Comparison of ENCODE assay signal across 12 cellular contexts in genomic region chr19:56091751-56092546, GRCh38. TPM values are rescaled to one million over a fixed set of nuclear protein-coding genes. Genes with fewer than 3 reads are reported as not detected.
DNase-seq lines count a peak whose midpoint lies in the region; ATAC-seq and TF ChIP-seq lines count a peak whose summit lies in the region.
"Had no signal": no experiment of that assay in that cellular context is flagged by ENCODE, and none has a peak within 500 bp of the region (broad histone marks: within the 10 kb centered on the region; RNA-seq: fewer than 3 reads in every experiment).

No MANE protein-coding gene starts in this region.

- intact Hi-C loops in Calu3 (cut with micrococcal nuclease; ENCODE audit: unreplicated experiment) (loop anchor here (1.0 to 5.0 kb wide), 2 partner anchors 27 to 50 kb away; partner anchors contain the start of gene ZNF444), right cardiac atrium (cut with DNase I) (no loop called here)

- TSS peak; percentile 84 for BruUV-seq in Calu3 (replicated peaks; lab: Mats Ljungman, UMichigan)

- no peak for ATAC-seq in right cardiac atrium
- no peak for ATAC-seq in activated naive CD4-positive, alpha-beta T cell treated with anti-CD3 and anti-CD28 coated beads, Interleukin-2, amount 50 U/mL, for 72 hours
- ATAC-seq in HG03025 (IDR thresholded peaks at IDR 0.05; ENCODE audit: low FRiP score, unreplicated experiment): no peak

- H3K27me3 Mint-ChIP-seq in Calu3 (ENCODE audit: unreplicated experiment) (no peaks in the 10 kb centered on the region), nephron progenitor cell (ENCODE audit: low read depth, poor library complexity) (no peaks in the 10 kb centered on the region)
- H3K27me3 Mint-ChIP-seq: activated naive CD4-positive, alpha-beta T cell treated with anti-CD3 and anti-CD28 coated beads, Interleukin-2, amount 10 ng/mL, durations not matched to agents 7 days and 5 days; dendritic cell treated with granulocyte-macrophage colony-stimulating factor and Interleukin-4, amounts not matched to agents 40 ng/mL and 50 ng/mL, for 4 days had no signal

- H3K27ac Mint-ChIP-seq in Calu3 (ENCODE audit: unreplicated experiment): peak overlapping the region; percentile 91
- no peak overlapping the region for H3K27ac Mint-ChIP-seq in activated naive CD4-positive, alpha-beta T cell treated with anti-CD3 and anti-CD28 coated beads, Interleukin-2, amount 50 U/mL, for 72 hours
- H3K27ac Mint-ChIP-seq in nephron progenitor cell: no peak overlapping the region
- H3K27ac Mint-ChIP-seq: activated naive CD4-positive, alpha-beta T cell treated with anti-CD3 and anti-CD28 coated beads, Interleukin-2, amount 10 ng/mL, durations not matched to agents 7 days and 5 days; dendritic cell treated with granulocyte-macrophage colony-stimulating factor and Interleukin-4, amounts not matched to agents 40 ng/mL and 50 ng/mL, for 4 days had no signal

- no peaks in the 10 kb centered on the region for H3K27me3 ChIP-seq in right cardiac atrium (ENCODE audit: control insufficient read depth, insufficient read depth)

- H3K27ac ChIP-seq in right cardiac atrium (ENCODE audit: low read length): no peak overlapping the region

- peaks cover 85% of the 10 kb centered on the region for H3K36me3 Mint-ChIP-seq in Calu3 (ENCODE audit: insufficient read depth, unreplicated experiment)
- H3K36me3 Mint-ChIP-seq in activated naive CD4-positive, alpha-beta T cell treated with anti-CD3 and anti-CD28 coated beads, Interleukin-2, amount 50 U/mL, for 72 hours: peaks cover 0 to 34% of the 10 kb centered on the region in 2 donors
- H3K36me3 Mint-ChIP-seq in nephron progenitor cell (ENCODE audit: low read depth): peaks cover 66% of the 10 kb centered on the region

- no peak overlapping the region for H3K4me3 ChIP-seq in right cardiac atrium (ENCODE audit: low read length)

- CTCF ChIA-PET in Calu3 (lab: Charles Lee): interaction anchor here (0.7 to 2.6 kb wide), 5 partner anchors 12 to 241 kb away, joined by 3 to 23 read pairs (median 4); no protein-coding TSS in a partner anchor

- H3K4me1 ChIP-seq in right cardiac atrium (ENCODE audit: control insufficient read depth, insufficient read depth, low read length): peaks cover 7% of the 10 kb centered on the region

- H3K9me3 ChIP-seq in right cardiac atrium (ENCODE audit: control insufficient read depth, low read length): no peaks in the 10 kb centered on the region

- DNase-seq in Calu3: peak; percentile 70
- DNase-seq in NCI-H1092 (lab: John Stamatoyannopoulos, UW): peak; percentile 27
- peak; percentile 12 for DNase-seq in T-helper 9 cell
- DNase-seq in right cardiac atrium: peak in 2 of 3 donors; percentile 7 to 39
- no peak for DNase-seq in activated naive CD4-positive, alpha-beta T cell treated with anti-CD3 and anti-CD28 coated beads, Interleukin-2, amount 50 U/mL, for 72 hours (ENCODE audit: low spot score in 2 of 2)
- DNase-seq in NK-92 (lab: John Stamatoyannopoulos, UW; ENCODE audit: unreplicated experiment): no peak
- no peak for DNase-seq in nephron progenitor cell
- DNase-seq: activated CD4-positive, alpha-beta T cell treated with anti-CD3 and anti-CD28 coated beads for 1 hour; activated naive CD4-positive, alpha-beta T cell treated with anti-CD3 and anti-CD28 coated beads, Interleukin-2, amount 10 ng/mL, durations not matched to agents 7 days and 5 days; SHP77 treated with DMSO at 0.1 percent for 48 hours had no signal

- H3K9me3 Mint-ChIP-seq in Calu3 (ENCODE audit: low read depth, unreplicated experiment) (peaks cover 6% of the 10 kb centered on the region), nephron progenitor cell (peaks cover 38% of the 10 kb centered on the region)
- peaks cover 0 to 7% of the 10 kb centered on the region in 2 donors for H3K9me3 Mint-ChIP-seq in activated naive CD4-positive, alpha-beta T cell treated with anti-CD3 and anti-CD28 coated beads, Interleukin-2, amount 50 U/mL, for 72 hours

- peaks cover 28% of the 10 kb centered on the region for H3K4me1 Mint-ChIP-seq in Calu3 (ENCODE audit: low read depth, unreplicated experiment)
- peaks cover 9% of the 10 kb centered on the region for H3K4me1 Mint-ChIP-seq in nephron progenitor cell
- H3K4me1 Mint-ChIP-seq: activated naive CD4-positive, alpha-beta T cell treated with anti-CD3 and anti-CD28 coated beads, Interleukin-2, amount 10 ng/mL, durations not matched to agents 7 days and 5 days had no signal

- TF ChIP-seq CTCF in Calu3 (IDR thresholded peaks at IDR 0.05; ENCODE audit: unreplicated experiment) (no peak), nephron progenitor cell (IDR thresholded peaks at IDR 0.05) (no peak)

- H3K4me3 Mint-ChIP-seq in Calu3 (ENCODE audit: low read depth, unreplicated experiment) (peak overlapping the region; percentile 66), nephron progenitor cell (no peak overlapping the region)
- H3K4me3 Mint-ChIP-seq: activated naive CD4-positive, alpha-beta T cell treated with anti-CD3 and anti-CD28 coated beads, Interleukin-2, amount 10 ng/mL, durations not matched to agents 7 days and 5 days; dendritic cell treated with granulocyte-macrophage colony-stimulating factor and Interleukin-4, amounts not matched to agents 40 ng/mL and 50 ng/mL, for 4 days had no signal

- 82% methylated on average over 38 of the region's 38 CpGs for WGBS in right cardiac atrium

RNA-seq across cellular contexts. Expression of gene ZNF787, which starts 29.1 kb away (rescaled TPM):
- total RNA-seq in Calu3 (2022) (68.5 and 77.3 TPM in 2 replicates), right cardiac atrium (10 to 100 TPM; 22.0 to 29.2 (median 26.2) TPM)
- polyA plus RNA-seq in right cardiac atrium: 25.4 TPM
- 10 to 100 TPM; 32.2 to 32.5 TPM for total RNA-seq in activated naive CD4-positive, alpha-beta T cell treated with anti-CD3 and anti-CD28 coated beads, Interleukin-2, amount 50 U/mL, for 72 hours

RNA-seq across cellular contexts. Expression of gene ZNF444, which starts 49.1 kb away (rescaled TPM):
- total RNA-seq in Calu3 (2022) (78.6 and 79.1 TPM in 2 replicates), right cardiac atrium (10 to 100 TPM; 19.3 to 29.3 (median 23.1) TPM)
- 20.0 TPM for polyA plus RNA-seq in right cardiac atrium
- total RNA-seq in activated naive CD4-positive, alpha-beta T cell treated with anti-CD3 and anti-CD28 coated beads, Interleukin-2, amount 50 U/mL, for 72 hours: 10 to 100 TPM; 25.9 to 37.3 TPM

Comparison
In these comparisons a context has a peak if more than half of its experiments do, and no peak if none do; other contexts are left out.
1. DNase-seq: peak in Calu3 (single experiment), NCI-H1092 (single experiment), T-helper 9 cell (single experiment) and right cardiac atrium (2 of 3); none in activated naive CD4-positive, alpha-beta T cell treated with anti-CD3 and anti-CD28 coated beads, Interleukin-2, amount 50 U/mL, for 72 hours (0 of 2), NK-92 (single experiment) and nephron progenitor cell (single experiment).